9 cellular contexts compared by ENCODE assay signal in genomic region chr7:150974468-150975391, GRCh38. TPM values are rescaled to one million over a fixed set of nuclear protein-coding genes. Genes with fewer than 3 reads are reported as not detected.
DNase-seq lines count a peak whose midpoint lies in the region; ATAC-seq and TF ChIP-seq lines count a peak whose summit lies in the region.
"Had no signal": no experiment of that assay in that cellular context is flagged by ENCODE, and none has a peak within 500 bp of the region (broad histone marks: within the 10 kb centered on the region; RNA-seq: fewer than 3 reads in every experiment).

No MANE protein-coding gene starts in this region.

- DNase-seq in DMS153 treated with DMSO at 0.1 percent for 48 hours (lab: John Stamatoyannopoulos, UW; ENCODE audit: unreplicated experiment) (peak; percentile 54), MV-4-11 (lab: John Stamatoyannopoulos, UW) (peak; percentile 30), lower lobe of right lung (no peak), SKM-1 treated with dmso at 0.1 percent for 144 hours (lab: John Stamatoyannopoulos, UW; ENCODE audit: unreplicated experiment) (no peak)
- peak; percentile 52 to 70 (median 60) for DNase-seq in activated CD4-positive, CD25-positive, alpha-beta regulatory T cell (lab: John Stamatoyannopoulos, UW)
- DNase-seq in central memory CD4-positive, alpha-beta T cell = peak; percentile 80
- peak; percentile 70 for DNase-seq in stimulated activated CD8-positive, alpha-beta memory T cell treated with anti-CD3 and anti-CD28 coated beads, Interleukin-12 subunit alpha, Interleukin-12 subunit beta, amount 100 ng/mL, for 1 hour (ENCODE audit: low read depth)

- ATAC-seq in GM21526 (IDR thresholded peaks at IDR 0.05; ENCODE audit: low FRiP score, unreplicated experiment) (peak; percentile 50), lower lobe of right lung (peak; percentile 55 to 58)

- intact Hi-C loops in lower lobe of right lung (cut with DNase I) = no loop called here

- H3K27me3 ChIP-seq in lower lobe of right lung (ENCODE audit: low read depth) = peaks cover 56% of the 10 kb centered on the region

- TF ChIP-seq CTCF in lower lobe of right lung (IDR thresholded peaks at IDR 0.05) = no peak

- H3K36me3 ChIP-seq in lower lobe of right lung = no peaks in the 10 kb centered on the region

- H3K27ac ChIP-seq in lower lobe of right lung = peak overlapping the region; percentile 48
- H3K27ac ChIP-seq: epithelial cell of prostate had no signal

- peak overlapping the region; percentile 54 for H3K4me3 ChIP-seq in lower lobe of right lung

- no peaks in the 10 kb centered on the region for H3K9me3 ChIP-seq in lower lobe of right lung

- H3K4me1 ChIP-seq in lower lobe of right lung = peaks cover 15% of the 10 kb centered on the region

RNA-seq across cellular contexts. Expression of gene KCNH2, which starts 3.4 kb away (rescaled TPM):
- total RNA-seq in lower lobe of right lung = 2.4 TPM

RNA-seq across cellular contexts. Expression of gene NOS3, which starts 16.1 kb away (rescaled TPM):
- total RNA-seq in lower lobe of right lung = 15.1 TPM

RNA-seq across cellular contexts. Expression of gene ATG9B, which starts 49.6 kb away (rescaled TPM):
- 0.38 TPM for total RNA-seq in lower lobe of right lung

RNA-seq across cellular contexts. Expression of gene ABCB8, which starts 53.5 kb away (rescaled TPM):
- 42.4 TPM for total RNA-seq in lower lobe of right lung

Comparison
In these comparisons a context has a peak if more than half of its experiments do, and no peak if none do; other contexts are left out.
1. DNase-seq: peak in DMS153 treated with DMSO at 0.1 percent for 48 hours (single experiment), MV-4-11 (single experiment), activated CD4-positive, CD25-positive, alpha-beta regulatory T cell (4 of 4), central memory CD4-positive, alpha-beta T cell (single experiment) and stimulated activated CD8-positive, alpha-beta memory T cell treated with anti-CD3 and anti-CD28 coated beads, Interleukin-12 subunit alpha, Interleukin-12 subunit beta, amount 100 ng/mL, for 1 hour (single experiment); none in lower lobe of right lung (single experiment) and SKM-1 treated with dmso at 0.1 percent for 144 hours (single experiment).